In the genomic region with DNA sequence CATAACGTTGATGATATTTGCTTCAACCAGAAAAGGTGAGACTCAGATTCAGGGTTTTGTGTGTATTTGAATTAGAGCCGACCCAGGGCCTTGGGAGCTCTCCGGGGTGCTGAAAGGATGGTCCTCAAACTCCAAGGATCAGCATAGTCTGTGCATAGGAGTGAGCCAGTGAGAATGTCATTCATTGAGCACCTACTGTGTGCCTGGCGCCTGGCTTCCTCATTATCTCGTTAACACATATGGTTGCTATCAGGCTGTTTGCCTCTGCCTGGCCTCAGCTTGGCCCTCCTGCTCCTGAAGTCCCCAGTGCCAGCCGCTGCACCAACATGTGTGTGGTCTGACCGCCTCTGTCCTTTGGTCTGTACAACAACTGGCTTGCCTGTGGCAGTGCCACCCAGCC, we compare ENCODE assay signal across 11 cellular contexts. TPM values are rescaled to one million over a fixed set of nuclear protein-coding genes. Genes with fewer than 3 reads are reported as not detected.
DNase-seq lines count a peak whose midpoint lies in the region; ATAC-seq, FAIRE-seq and TF ChIP-seq lines count a peak whose summit lies in the region.
"Had no signal": no experiment of that assay in that cellular context is flagged by ENCODE, and none has a peak within 500 bp of the region (broad histone marks: within the 10 kb centered on the region; RNA-seq: fewer than 3 reads in every experiment).

No MANE protein-coding gene starts in this region.

- H3K36me3 Mint-ChIP-seq in glutamatergic neuron (ENCODE audit: unreplicated experiment), result no peaks in the 10 kb centered on the region

- TF ChIP-seq CTCF in SK-N-SH (IDR thresholded peaks at IDR 0.05), result no peak
- TF ChIP-seq CTCF in H1 (IDR thresholded peaks at IDR 0.05; ENCODE audit: control extremely low read depth in 1 of 3, insufficient read depth in 1 of 3, low read depth in 1 of 3, low read length in 3 of 3), result no peak
- TF ChIP-seq CTCF in sigmoid colon (IDR thresholded peaks at IDR 0.05), result no peak
- TF ChIP-seq CTCF in glutamatergic neuron (IDR thresholded peaks at IDR 0.05; ENCODE audit: partially characterized antibody, unreplicated experiment), result no peak

- H3K79me2 ChIP-seq in SK-N-SH (ENCODE audit: insufficient read depth) (no peaks in the 10 kb centered on the region), H1 (ENCODE audit: control insufficient read depth in 1 of 2, insufficient read depth in 2 of 2, low read length in 2 of 2) (no peaks in the 10 kb centered on the region)

- H2BK20ac ChIP-seq in H1 (ENCODE audit: low read length), result no peak overlapping the region

- no peak overlapping the region for H3K23ac ChIP-seq in H1 (ENCODE audit: insufficient read length)

- H3K4me3 Mint-ChIP-seq in glutamatergic neuron (ENCODE audit: unreplicated experiment), result no peak overlapping the region
- H3K4me3 Mint-ChIP-seq: T-helper 1 cell treated with Interleukin-12 subunit alpha and Interleukin-12 subunit beta and Interleukin-4 antibody, amounts not matched to agents 30 μg/mL and 1 μg/mL, for 36 hours had no signal

- H3K56ac ChIP-seq in H1 (replicated peaks; ENCODE audit: insufficient read length, low read depth, low read length), result no peak overlapping the region

- no peak overlapping the region for H3K18ac ChIP-seq in H1 (ENCODE audit: extremely low read depth, low read length)

- WGBS in SK-N-SH (ENCODE audit: low lambda C conversion rate), result 40% methylated on average over 4 of the region's 7 CpGs
- 62% methylated on average over 7 of the region's 7 CpGs; no CpG with 5 or more reads in 1 of the 2 experiments for WGBS in H1 (ENCODE audit: extremely low coverage in 1 of 2, insufficient coverage in 1 of 2, insufficient read length in 1 of 2, insufficient replicate concordance in 2 of 2, low coverage in 1 of 2, low lambda C conversion rate in 2 of 2, missing lambda C conversion rate in 1 of 2), 2 experiments
- 44 to 47% methylated on average over 7 of the region's 7 CpGs for WGBS in sigmoid colon, 2 donors

- peak; percentile 48 for FAIRE-seq in H1 (lab: Jason Lieb, UNC)

- CTCF ChIA-PET in SK-N-SH (lab: Yijun Ruan, JAX) (interaction anchor here (1.5 to 3.5 kb wide), 3 partner anchors 25 to 227 kb away, joined by 4 to 18 read pairs (median 14); no protein-coding TSS in a partner anchor), H1 (lab: Charles Lee; ENCODE audit: partially characterized antibody) (interaction anchor here (1.0 to 3.6 kb wide), 9 partner anchors 10 to 225 kb away, joined by 3 to 11 read pairs (median 3); no protein-coding TSS in a partner anchor)

- no peak overlapping the region for H2BK12ac ChIP-seq in H1 (ENCODE audit: low read depth, low read length)

- TF ChIP-seq EP300 in SK-N-SH (IDR thresholded peaks at IDR 0.05; ENCODE audit: borderline replicate concordance in 1 of 2, low read depth in 1 of 2, low read length in 1 of 2), result no peak
- TF ChIP-seq EP300 in H1 (IDR thresholded peaks at IDR 0.05; ENCODE audit: borderline replicate concordance in 1 of 2, low read depth in 2 of 2, low read length in 2 of 2), result no peak
- no peak for TF ChIP-seq EP300 in sigmoid colon (IDR thresholded peaks at IDR 0.05)

- H3K27me3 Mint-ChIP-seq in glutamatergic neuron (ENCODE audit: unreplicated experiment), result peaks cover 4% of the 10 kb centered on the region

- intact Hi-C loops in sigmoid colon (cut with DNase I), result no loop called here

- H4K20me1 ChIP-seq in SK-N-SH (ENCODE audit: insufficient read depth) (no peaks in the 10 kb centered on the region), H1 (replicated peaks in 1 of 2; ENCODE audit: control insufficient read depth in 1 of 2, insufficient read depth in 2 of 2, low read length in 2 of 2) (peaks cover 0 to 5% of the 10 kb centered on the region in 2 experiments)

- H3K9me2 ChIP-seq in SK-N-SH, result no peaks in the 10 kb centered on the region

- H3K4me2 ChIP-seq in SK-N-SH, result no peak overlapping the region
- H3K4me2 ChIP-seq in H1 (ENCODE audit: insufficient read depth in 1 of 2, low read depth in 2 of 2, low read length in 2 of 2), result no peak overlapping the region

- H2BK5ac ChIP-seq in H1 (ENCODE audit: low read depth, low read length), result no peak overlapping the region

- ATAC-seq in SK-N-SH treated with all-trans-retinoic acid at 6 μM for 48 hours, result no peak
- no peak for ATAC-seq in HG02870 (IDR thresholded peaks at IDR 0.05; ENCODE audit: unreplicated experiment)

- no peak overlapping the region for H2AK5ac ChIP-seq in H1 (ENCODE audit: low read depth, low read length)

- POLR2A ChIA-PET in SK-N-SH (lab: Yijun Ruan, JAX), result no interaction called here
- POLR2A ChIA-PET in H1 (lab: Charles Lee; ENCODE audit: partially characterized antibody), result interaction anchor here (0.8 kb wide), 1 partner anchor 20 kb away, joined by 4 read pairs; no protein-coding TSS in a partner anchor

- H3K9ac ChIP-seq in SK-N-SH, result no peak overlapping the region
- no peak overlapping the region for H3K9ac ChIP-seq in H1 (replicated peaks in 1 of 4; ENCODE audit: extremely low read depth in 1 of 4, low read depth in 3 of 4, low read length in 3 of 4)

- H3K9me3 ChIP-seq in SK-N-SH (no peaks in the 10 kb centered on the region), H1 (ENCODE audit: insufficient read depth in 2 of 2, low read depth in 1 of 2, low read length in 1 of 2) (no peaks in the 10 kb centered on the region), sigmoid colon (peaks cover 5 to 7% (median 6%) of the 10 kb centered on the region in 4 donors)
- H3K9me3 ChIP-seq: adrenal gland had no signal

- H2AFZ ChIP-seq in SK-N-SH (ENCODE audit: low read depth), result no peak overlapping the region
- no peak overlapping the region for H2AFZ ChIP-seq in H1 (ENCODE audit: low read length)

- no peak overlapping the region for H4K8ac ChIP-seq in H1 (ENCODE audit: extremely low read depth, insufficient read depth, low read length)

- no peak overlapping the region for H3K27ac Mint-ChIP-seq in glutamatergic neuron (ENCODE audit: unreplicated experiment)
- H3K27ac Mint-ChIP-seq: T-helper 1 cell treated with Interleukin-12 subunit alpha and Interleukin-12 subunit beta and Interleukin-4 antibody, amounts not matched to agents 30 μg/mL and 1 μg/mL, for 36 hours had no signal

- H3K4me1 ChIP-seq in SK-N-SH (ENCODE audit: control insufficient read depth in 1 of 2, insufficient read depth in 2 of 2, low read depth in 1 of 2, low read length in 1 of 2) (peaks cover 0 to 47% of the 10 kb centered on the region in 2 experiments; a peak in 2 of 4 replicates), H1 (replicated peaks in 1 of 4; ENCODE audit: control insufficient read depth in 3 of 4, insufficient read depth in 4 of 4, low read length in 3 of 4) (peaks cover 0 to 4% (median 1%) of the 10 kb centered on the region in 4 experiments; a peak in 5 of 7 replicates), sigmoid colon (peaks cover 0 to 12% (median 9%) of the 10 kb centered on the region in 4 donors)

- TF ChIP-seq POLR2A in H1 (IDR thresholded peaks at IDR 0.05; ENCODE audit: control extremely low read depth in 1 of 2, low read depth in 2 of 2, low read length in 2 of 2), result no peak
- no peak for TF ChIP-seq POLR2A in sigmoid colon (IDR thresholded peaks at IDR 0.05)

- peaks cover 1% of the 10 kb centered on the region for H3K4me1 Mint-ChIP-seq in glutamatergic neuron (ENCODE audit: low read depth, unreplicated experiment)

- H3K14ac ChIP-seq in H1 (ENCODE audit: insufficient read length), result no peak overlapping the region

- H3K4ac ChIP-seq in H1 (replicated peaks; ENCODE audit: insufficient read length, low read depth, low read length), result no peak overlapping the region

- no peak overlapping the region for H2BK15ac ChIP-seq in H1 (ENCODE audit: low read length)

- H3K27me3 ChIP-seq in SK-N-SH (ENCODE audit: insufficient read depth), result no peaks in the 10 kb centered on the region
- peaks cover 0 to 11% (median 7%) of the 10 kb centered on the region in 4 experiments; a peak in 4 of 7 replicates for H3K27me3 ChIP-seq in H1 (replicated peaks in 1 of 4; ENCODE audit: control insufficient read depth in 3 of 4, extremely low read depth in 1 of 4, insufficient read depth in 3 of 4, low read length in 3 of 4)
- H3K27me3 ChIP-seq in sigmoid colon, result peaks cover 17 to 50% (median 27%) of the 10 kb centered on the region in 3 donors

- peaks cover 5% of the 10 kb centered on the region for H3K9me3 Mint-ChIP-seq in glutamatergic neuron (ENCODE audit: unreplicated experiment)

- H3K4me3 ChIP-seq in SK-N-SH (ENCODE audit: low read depth in 2 of 2, low read length in 1 of 2), result no peak overlapping the region
- H3K4me3 ChIP-seq in H1 (ENCODE audit: extremely low read depth in 1 of 4, insufficient read depth in 2 of 4, low read depth in 3 of 4, low read length in 4 of 4), result no peak overlapping the region
- no peak overlapping the region for H3K4me3 ChIP-seq in sigmoid colon
- H3K4me3 ChIP-seq: adrenal gland had no signal

- H3K36me3 ChIP-seq in SK-N-SH (replicated peaks in 1 of 2; ENCODE audit: control insufficient read depth in 1 of 2, insufficient read depth in 2 of 2, low read length in 1 of 2), result no peaks in the 10 kb centered on the region
- H3K36me3 ChIP-seq in H1 (ENCODE audit: control insufficient read depth in 2 of 4, insufficient read depth in 4 of 4, low read length in 3 of 4), result no peaks in the 10 kb centered on the region
- no peaks in the 10 kb centered on the region for H3K36me3 ChIP-seq in sigmoid colon
- H3K36me3 ChIP-seq: adrenal gland had no signal

- no peaks in the 10 kb centered on the region for H3K79me1 ChIP-seq in H1 (ENCODE audit: low read depth, low read length)

- H3K27ac ChIP-seq in SK-N-SH (ENCODE audit: low read depth in 2 of 2, low read length in 1 of 2) (no peak overlapping the region), H1 (ENCODE audit: low read depth, low read length) (no peak overlapping the region), sigmoid colon (no peak overlapping the region)
- H3K27ac ChIP-seq: adrenal gland had no signal

- H3K23me2 ChIP-seq in H1 (ENCODE audit: low read depth, low read length), result peaks cover 8% of the 10 kb centered on the region

- H4K5ac ChIP-seq in H1 (ENCODE audit: insufficient read length, low read depth, low read length), result no peak overlapping the region

- DNase-seq in SK-N-SH, result no peak
- peak; percentile 25 for DNase-seq in OCI-M1 (lab: John Stamatoyannopoulos, UW)
- DNase-seq in H1 (ENCODE audit: low read depth in 1 of 2, low spot score in 2 of 2), result peak in 1 of 2 experiments; percentile 85
- peak; percentile 35 for DNase-seq in sigmoid colon
- DNase-seq in glutamatergic neuron, result no peak
- DNase-seq in effector CD8-positive, alpha-beta T cell (lab: John Stamatoyannopoulos, UW), result no peak
- DNase-seq: NCI-H1048 had no signal

- no peak for TF ChIP-seq RAD21 in SK-N-SH (IDR thresholded peaks at IDR 0.05; ENCODE audit: low read length)
- TF ChIP-seq RAD21 in H1 (IDR thresholded peaks at IDR 0.05 in 1 of 2, conservative IDR thresholded peaks at IDR 0.05 in 1 of 2; ENCODE audit: low read depth in 2 of 2, low read length in 2 of 2), result no peak; a peak in 1 of 4 replicates

- H2BK120ac ChIP-seq in H1 (replicated peaks; ENCODE audit: low read depth, low read length), result no peak overlapping the region

- H3F3A ChIP-seq in SK-N-SH (replicated peaks; ENCODE audit: insufficient read depth), result no peaks in the 10 kb centered on the region

- no peak overlapping the region for H4K91ac ChIP-seq in H1 (replicated peaks; ENCODE audit: insufficient read length, low read length)

RNA-seq across cellular contexts. Expression of a gene that starts 25.1 kb away (rescaled TPM):
- polyA plus RNA-seq in SK-N-SH (2012; rRNA removed), result 0.54 and 1.0 TPM in 2 replicates
- polyA plus RNA-seq in SK-N-SH (2012; cell fraction: cytosol; rRNA removed), result 0.98 and 1.7 TPM in 2 replicates
- 0.17 and 0.63 TPM in 2 replicates for polyA plus RNA-seq in SK-N-SH (2012; cell fraction: nucleus; rRNA removed)
- total RNA-seq in H1 (2021; fragmentation: NEBNext Ultra II Directional; extraction: Animal tissue kit (Norgen Biotek cat#: 25700)), result 3.9 and 4.4 TPM in 2 replicates
- 2.5 and 2.7 TPM in 2 replicates for polyA plus RNA-seq in H1 (2011; rRNA removed)
- polyA plus RNA-seq in H1 (2011; cell fraction: cytosol; rRNA removed), result 4.6 TPM
- polyA plus RNA-seq in H1 (2011; cell fraction: nucleus; rRNA removed), result 6.6 TPM
- polyA plus RNA-seq in H1 (2012, experiment 1 of 2), result 3.2 to 4.2 TPM (median 3.3 TPM) in 4 replicates
- 0.80 TPM for polyA plus RNA-seq in H1 (2012, experiment 2 of 2)
- polyA plus RNA-seq in H1 (2013, experiment 1 of 2), result 1.5 TPM
- 1.5 TPM for polyA plus RNA-seq in H1 (2013, experiment 2 of 2)
- polyA minus RNA-seq in H1 (2011; rRNA and poly(A)+ RNA removed), result 1.5 and 1.9 TPM in 2 replicates
- polyA minus RNA-seq in H1 (2011; cell fraction: cytosol; rRNA and poly(A)+ RNA removed), result 3.4 TPM
- 9.3 TPM for polyA minus RNA-seq in H1 (2011; cell fraction: nucleus; rRNA and poly(A)+ RNA removed)
- 1 to 10 TPM in 3 of 4 donors, under 1 TPM in 1; 0.49 to 3.9 (median 1.8) TPM for total RNA-seq in sigmoid colon
- polyA plus RNA-seq in sigmoid colon, result 1 to 10 TPM in 1 of 3 donors, not detected in 2; 1.8 TPM
- 2.4 TPM for total RNA-seq in glutamatergic neuron (ENCODE audit: unreplicated experiment)

RNA-seq across cellular contexts. Expression of a gene that starts 44.2 kb away (rescaled TPM):
- polyA plus RNA-seq in SK-N-SH (2012; rRNA removed), result 15.8 and 18.7 TPM in 2 replicates
- 6.5 and 10.4 TPM in 2 replicates for polyA plus RNA-seq in SK-N-SH (2012; cell fraction: cytosol; rRNA removed)
- polyA plus RNA-seq in SK-N-SH (2012; cell fraction: nucleus; rRNA removed), result 24.9 and 27.7 TPM in 2 replicates
- 29.1 and 34.0 TPM in 2 replicates for total RNA-seq in H1 (2021; fragmentation: NEBNext Ultra II Directional; extraction: Animal tissue kit (Norgen Biotek cat#: 25700))
- 43.1 and 55.7 TPM in 2 replicates for polyA plus RNA-seq in H1 (2011; rRNA removed)
- polyA plus RNA-seq in H1 (2011; cell fraction: cytosol; rRNA removed), result 24.1 TPM
- 61.1 TPM for polyA plus RNA-seq in H1 (2011; cell fraction: nucleus; rRNA removed)
- 24.6 to 36.6 TPM (median 30.1 TPM) in 4 replicates for polyA plus RNA-seq in H1 (2012, experiment 1 of 2)
- 30.5 TPM for polyA plus RNA-seq in H1 (2012, experiment 2 of 2)
- polyA plus RNA-seq in H1 (2013, experiment 1 of 2), result 46.0 TPM
- 45.6 TPM for polyA plus RNA-seq in H1 (2013, experiment 2 of 2)
- 30.6 and 54.0 TPM in 2 replicates for polyA minus RNA-seq in H1 (2011; rRNA and poly(A)+ RNA removed)
- 20.2 TPM for polyA minus RNA-seq in H1 (2011; cell fraction: cytosol; rRNA and poly(A)+ RNA removed)
- 24.3 TPM for polyA minus RNA-seq in H1 (2011; cell fraction: nucleus; rRNA and poly(A)+ RNA removed)
- total RNA-seq in sigmoid colon, result 10 to 100 TPM; 34.6 to 69.0 (median 47.2) TPM
- polyA plus RNA-seq in sigmoid colon, result 10 to 100 TPM in 1 of 3 donors, 1 to 10 TPM in 2; 1.4 to 10.1 (median 3.6) TPM
- 30.4 TPM for total RNA-seq in glutamatergic neuron (ENCODE audit: unreplicated experiment)

Comparison
In these comparisons a context has a peak if more than half of its experiments do, and no peak if none do; other contexts are left out.
1. DNase-seq: peak in OCI-M1 (single experiment) and sigmoid colon (single experiment); none in SK-N-SH (single experiment), glutamatergic neuron (single experiment) and effector CD8-positive, alpha-beta T cell (single experiment).